ENCODE assay signal across 8 cellular contexts in genomic region chrX:40152173-40152705, GRCh38. TPM values are rescaled to one million over a fixed set of nuclear protein-coding genes. Genes with fewer than 3 reads are reported as not detected.
DNase-seq lines count a peak whose midpoint lies in the region; ATAC-seq and TF ChIP-seq lines count a peak whose summit lies in the region.

No MANE protein-coding gene starts in this region.

- 9 to 14% (median 10%) methylated on average over 20 to 41 of the region's 41 CpGs for WGBS in psoas muscle, 3 donors

- H3K36me3 ChIP-seq in cardiac muscle cell (no peaks in the 10 kb centered on the region), psoas muscle (ENCODE audit: insufficient read depth in 1 of 2, low read depth in 1 of 2) (no peaks in the 10 kb centered on the region)

- H3K27me3 Mint-ChIP-seq in T-helper 2 cell treated with Interferon-gamma antibody and Interleukin-4, amounts not matched to agents 5 μg/mL and 100 μg/mL, for 36 hours (ENCODE audit: low read depth), result no peaks in the 10 kb centered on the region
- no peaks in the 10 kb centered on the region for H3K27me3 Mint-ChIP-seq in activated CD4-positive, alpha-beta T cell treated with anti-CD3 and anti-CD28 coated beads, Interleukin-2, amount 10 ng/mL, durations not matched to agents 7 days and 5 days

- H3K4me1 ChIP-seq in cardiac muscle cell (ENCODE audit: low read depth), result peaks cover 47% of the 10 kb centered on the region
- peaks cover 12% of the 10 kb centered on the region for H3K4me1 ChIP-seq in psoas muscle

- no peak overlapping the region for H3K27ac Mint-ChIP-seq in T-helper 2 cell treated with Interferon-gamma antibody and Interleukin-4, amounts not matched to agents 5 μg/mL and 100 μg/mL, for 36 hours
- H3K27ac Mint-ChIP-seq in activated CD4-positive, alpha-beta T cell treated with anti-CD3 and anti-CD28 coated beads, Interleukin-2, amount 10 ng/mL, durations not matched to agents 7 days and 5 days, result no peak overlapping the region

- H3K27me3 ChIP-seq in cardiac muscle cell, result peaks cover 14% of the 10 kb centered on the region
- peaks cover 0 to 77% (median 0%) of the 10 kb centered on the region in 3 donors for H3K27me3 ChIP-seq in psoas muscle (ENCODE audit: insufficient read depth in 3 of 3, low read length in 2 of 3)

- peak overlapping the region; percentile 40 for H3K4me3 Mint-ChIP-seq in T-helper 2 cell treated with Interferon-gamma antibody and Interleukin-4, amounts not matched to agents 5 μg/mL and 100 μg/mL, for 36 hours
- peak overlapping the region; percentile 36 for H3K4me3 Mint-ChIP-seq in activated CD4-positive, alpha-beta T cell treated with anti-CD3 and anti-CD28 coated beads, Interleukin-2, amount 10 ng/mL, durations not matched to agents 7 days and 5 days

- H3K9me3 ChIP-seq in cardiac muscle cell (ENCODE audit: low read depth) (no peaks in the 10 kb centered on the region), psoas muscle (no peaks in the 10 kb centered on the region)

- POLR2A ChIA-PET in activated CD4-positive, alpha-beta T cell treated with anti-CD3 and anti-CD28 coated beads, Interleukin-2, amount 10 ng/mL, durations not matched to agents 7 days and 5 days (lab: Charles Lee), result no interaction called here

- DNase-seq in T-helper 2 cell treated with Interferon-gamma antibody and Interleukin-4, amounts not matched to agents 5 μg/mL and 100 μg/mL, for 36 hours (ENCODE audit: low spot score), result no peak
- DNase-seq in T-helper 2 cell (no peak), cardiac muscle cell (ENCODE audit: low read depth in 1 of 2, low spot score in 1 of 2) (no peak), psoas muscle (peak; percentile 48 to 71), NCI-H187 treated with DMSO at 0.1 percent for 48 hours (lab: John Stamatoyannopoulos, UW) (no peak), ureter (ENCODE audit: low spot score) (no peak)
- DNase-seq in activated CD4-positive, alpha-beta T cell treated with anti-CD3 and anti-CD28 coated beads, Interleukin-2, amount 10 ng/mL, durations not matched to agents 7 days and 5 days, result no peak

- H3K4me3 ChIP-seq in cardiac muscle cell, result peak overlapping the region; percentile 43
- H3K4me3 ChIP-seq in psoas muscle, result peak overlapping the region; percentile 59

- no peak for TF ChIP-seq CTCF in cardiac muscle cell (IDR thresholded peaks at IDR 0.05; ENCODE audit: low read depth, low read length)
- TF ChIP-seq CTCF in psoas muscle (IDR thresholded peaks at IDR 0.05), result no peak

- H3K27ac ChIP-seq in cardiac muscle cell (no peak overlapping the region), psoas muscle (peak overlapping the region; percentile 74)

- H3K9me3 Mint-ChIP-seq in T-helper 2 cell treated with Interferon-gamma antibody and Interleukin-4, amounts not matched to agents 5 μg/mL and 100 μg/mL, for 36 hours, result no peaks in the 10 kb centered on the region
- H3K9me3 Mint-ChIP-seq in activated CD4-positive, alpha-beta T cell treated with anti-CD3 and anti-CD28 coated beads, Interleukin-2, amount 10 ng/mL, durations not matched to agents 7 days and 5 days, result no peaks in the 10 kb centered on the region

- ATAC-seq in psoas muscle (peak; percentile 16 to 61 (median 52)), GM19395 (IDR thresholded peaks at IDR 0.05; ENCODE audit: unreplicated experiment) (no peak)

- CTCF ChIA-PET in activated CD4-positive, alpha-beta T cell treated with anti-CD3 and anti-CD28 coated beads, Interleukin-2, amount 10 ng/mL, durations not matched to agents 7 days and 5 days (lab: Charles Lee), result interaction anchor here (0.6 kb wide), 1 partner anchor 20 kb away, joined by 4 read pairs; no protein-coding TSS in a partner anchor

- peaks cover 14% of the 10 kb centered on the region for H3K4me1 Mint-ChIP-seq in T-helper 2 cell treated with Interferon-gamma antibody and Interleukin-4, amounts not matched to agents 5 μg/mL and 100 μg/mL, for 36 hours (ENCODE audit: low read depth)
- peaks cover 19% of the 10 kb centered on the region for H3K4me1 Mint-ChIP-seq in activated CD4-positive, alpha-beta T cell treated with anti-CD3 and anti-CD28 coated beads, Interleukin-2, amount 10 ng/mL, durations not matched to agents 7 days and 5 days

- intact Hi-C loops in psoas muscle (cut with DNase I), result loop anchor here (2.0 to 10.0 kb wide), 4 partner anchors 55 to 247 kb away; partner anchors contain the start of gene BCOR (in 1 of the 2)

- H3K36me3 Mint-ChIP-seq in T-helper 2 cell treated with Interferon-gamma antibody and Interleukin-4, amounts not matched to agents 5 μg/mL and 100 μg/mL, for 36 hours (ENCODE audit: low read depth), result no peaks in the 10 kb centered on the region
- no peaks in the 10 kb centered on the region for H3K36me3 Mint-ChIP-seq in activated CD4-positive, alpha-beta T cell treated with anti-CD3 and anti-CD28 coated beads, Interleukin-2, amount 10 ng/mL, durations not matched to agents 7 days and 5 days (ENCODE audit: low read depth)

RNA-seq across cellular contexts. Expression of gene BCOR, which starts 54.5 kb away (rescaled TPM):
- total RNA-seq in activated CD4-positive, alpha-beta T cell treated with anti-CD3 and anti-CD28 coated beads, Interleukin-2, amount 10 ng/mL, durations not matched to agents 7 days and 5 days, result 10 to 100 TPM; 53.1 to 54.9 TPM
- 56.3 and 90.5 TPM in 2 replicates for total RNA-seq in cardiac muscle cell
- polyA plus RNA-seq in cardiac muscle cell, result 30.0 and 43.1 TPM in 2 replicates
- 10 to 100 TPM; 18.3 to 24.3 (median 19.6) TPM for total RNA-seq in psoas muscle
- polyA plus RNA-seq in psoas muscle, result 10 to 100 TPM in 2 of 3 donors, 1 to 10 TPM in 1; 6.4 to 14.2 (median 10.1) TPM
- 41.3 TPM for total RNA-seq in ureter

Comparison
In these comparisons a context has a peak if more than half of its experiments do, and no peak if none do; other contexts are left out.
1. DNase-seq: peak in psoas muscle (2 of 2); none in T-helper 2 cell treated with Interferon-gamma antibody and Interleukin-4, amounts not matched to agents 5 μg/mL and 100 μg/mL, for 36 hours (single experiment), T-helper 2 cell (0 of 5), activated CD4-positive, alpha-beta T cell treated with anti-CD3 and anti-CD28 coated beads, Interleukin-2, amount 10 ng/mL, durations not matched to agents 7 days and 5 days (single experiment), cardiac muscle cell (0 of 2), NCI-H187 treated with DMSO at 0.1 percent for 48 hours (single experiment) and ureter (single experiment).